ENCODE assay signal across 31 cellular contexts in the genomic region with DNA sequence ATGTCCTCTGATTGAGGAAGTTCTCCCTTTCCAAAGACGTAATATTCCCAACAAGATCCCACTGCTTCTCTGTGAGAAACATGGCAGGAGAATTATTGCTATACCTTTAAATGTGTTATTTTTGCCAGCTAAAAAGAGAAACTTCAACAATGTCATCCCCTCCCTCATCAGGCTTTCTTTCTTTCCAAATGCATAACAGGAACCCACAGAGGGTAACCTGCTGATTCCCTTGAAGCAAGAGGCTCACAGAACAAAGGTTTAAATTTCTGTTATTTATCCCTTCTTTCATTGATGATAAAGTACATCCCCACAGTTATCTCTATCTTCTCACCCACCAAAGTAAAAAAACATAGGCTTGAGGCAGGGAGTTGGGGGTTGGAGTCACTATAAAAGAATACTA.
"Had no signal": no experiment of that assay in that cellular context is flagged by ENCODE, and none has a peak within 500 bp of the region (broad histone marks: within the 10 kb centered on the region; RNA-seq: fewer than 3 reads in every experiment).

No MANE protein-coding gene starts in this region.

- H3K4me1 Mint-ChIP-seq: activated CD4-positive, alpha-beta T cell treated with anti-CD3 and anti-CD28 coated beads for 36 hours; activated naive CD4-positive, alpha-beta T cell treated with anti-CD3 and anti-CD28 coated beads, Interleukin-2, amount 50 U/mL, for 24 hours; activated naive CD8-positive, alpha-beta T cell treated with anti-CD3 and anti-CD28 coated beads, Interleukin-2, amount 50 U/mL, for 24 hours had no signal

- H3K27me3 ChIP-seq: ascending aorta, body of pancreas had no signal

- H3K27ac Mint-ChIP-seq: activated CD4-positive, alpha-beta T cell treated with anti-CD3 and anti-CD28 coated beads for 36 hours; activated CD8-positive, alpha-beta T cell treated with anti-CD3 and anti-CD28 coated beads for 36 hours; activated naive CD4-positive, alpha-beta T cell treated with anti-CD3 and anti-CD28 coated beads, Interleukin-2, amount 50 U/mL, for 24 hours; activated naive CD8-positive, alpha-beta T cell treated with anti-CD3 and anti-CD28 coated beads, Interleukin-2, amount 50 U/mL, for 24 hours; activated T-cell treated with anti-CD3 and anti-CD28 coated beads, Interleukin-2, amount 50 U/mL, for 72 hours; activated T-helper 2 cell treated with anti-CD3 and anti-CD28 coated beads, Interferon-gamma antibody, Interleukin-2, Interleukin-4, amounts not matched to agents 10 μg/mL and 5 μg/mL and 100 μg/mL, durations not matched to agents 14 hours and 24 hours and 36 hours had no signal

- DNase-seq: activated CD4-positive, alpha-beta T cell treated with anti-CD3 and anti-CD28 coated beads for 36 hours; activated CD4-positive, alpha-beta T cell treated with anti-CD3 and anti-CD28 coated beads, Interleukin-2, amount 50 U/mL, for 1 hour; activated CD8-positive, alpha-beta memory T cell treated with anti-CD3 and anti-CD28 coated beads, Interleukin-2, amount 50 U/mL, for 4 hours; activated CD8-positive, alpha-beta T cell treated with anti-CD3 and anti-CD28 coated beads for 36 hours; activated gamma-delta T cell treated with Interleukin-2 at 50 U/mL for 16 hours; activated naive CD8-positive, alpha-beta T cell treated with anti-CD3 and anti-CD28 coated beads, Interleukin-2, amount 50 U/mL, for 24 hours; activated T-cell treated with anti-CD3 and anti-CD28 coated beads, Interleukin-2, amount 50 U/mL, for 72 hours; amniotic stem cell; body of pancreas; central memory CD4-positive, alpha-beta T cell; Karpas-422; MM.1S; NCI-H1105; NCI-H1436; NCI-H1694 treated with DMSO at 0.1 percent for 48 hours; NCI-H2029 treated with DMSO at 0.1 percent for 48 hours; NCI-H345; NCI-H510A; NCI-H526 treated with DMSO at 0.1 percent for 48 hours; NCI-H82; OCI-M1; RPMI8226; SK-N-SH; T-helper 1 cell had no signal

- H3K4me1 ChIP-seq: ascending aorta, body of pancreas had no signal

- H3K4me3 ChIP-seq: ascending aorta, body of pancreas had no signal

- ATAC-seq: activated CD4-positive, alpha-beta T cell treated with anti-CD3 and anti-CD28 coated beads for 36 hours; activated CD8-positive, alpha-beta T cell treated with anti-CD3 and anti-CD28 coated beads for 36 hours; activated naive CD8-positive, alpha-beta T cell treated with anti-CD3 and anti-CD28 coated beads, Interleukin-2, amount 50 U/mL, for 24 hours; activated T-cell treated with anti-CD3 and anti-CD28 coated beads, Interleukin-2, amount 50 U/mL, for 72 hours; body of pancreas; Panc1; Right ventricle myocardium inferior had no signal

- H3K36me3 ChIP-seq: ascending aorta had no signal

- H3K4me3 Mint-ChIP-seq: activated CD4-positive, alpha-beta T cell treated with anti-CD3 and anti-CD28 coated beads for 36 hours; activated CD8-positive, alpha-beta T cell treated with anti-CD3 and anti-CD28 coated beads for 36 hours; activated naive CD4-positive, alpha-beta T cell treated with anti-CD3 and anti-CD28 coated beads, Interleukin-2, amount 50 U/mL, for 24 hours; activated naive CD8-positive, alpha-beta T cell treated with anti-CD3 and anti-CD28 coated beads, Interleukin-2, amount 50 U/mL, for 24 hours; activated T-cell treated with anti-CD3 and anti-CD28 coated beads, Interleukin-2, amount 50 U/mL, for 72 hours had no signal

- H3K9me3 Mint-ChIP-seq: activated CD8-positive, alpha-beta T cell treated with anti-CD3 and anti-CD28 coated beads for 36 hours; activated naive CD4-positive, alpha-beta T cell treated with anti-CD3 and anti-CD28 coated beads, Interleukin-2, amount 50 U/mL, for 24 hours; activated naive CD8-positive, alpha-beta T cell treated with anti-CD3 and anti-CD28 coated beads, Interleukin-2, amount 50 U/mL, for 24 hours; activated T-cell treated with anti-CD3 and anti-CD28 coated beads, Interleukin-2, amount 50 U/mL, for 72 hours; activated T-helper 2 cell treated with anti-CD3 and anti-CD28 coated beads, Interferon-gamma antibody, Interleukin-2, Interleukin-4, amounts not matched to agents 10 μg/mL and 5 μg/mL and 100 μg/mL, durations not matched to agents 14 hours and 24 hours and 36 hours had no signal

- FAIRE-seq: bronchial epithelial cell had no signal

- H3K9me3 ChIP-seq: ascending aorta, body of pancreas, SK-N-SH had no signal

- H3K9ac ChIP-seq: SK-N-SH had no signal

- H3K36me3 Mint-ChIP-seq: activated naive CD4-positive, alpha-beta T cell treated with anti-CD3 and anti-CD28 coated beads, Interleukin-2, amount 50 U/mL, for 24 hours had no signal

- H3K27me3 Mint-ChIP-seq: activated CD4-positive, alpha-beta T cell treated with anti-CD3 and anti-CD28 coated beads for 36 hours; activated CD8-positive, alpha-beta T cell treated with anti-CD3 and anti-CD28 coated beads for 36 hours; activated naive CD4-positive, alpha-beta T cell treated with anti-CD3 and anti-CD28 coated beads, Interleukin-2, amount 50 U/mL, for 24 hours; activated naive CD8-positive, alpha-beta T cell treated with anti-CD3 and anti-CD28 coated beads, Interleukin-2, amount 50 U/mL, for 24 hours had no signal

- H3K27ac ChIP-seq: ascending aorta, body of pancreas, VCaP had no signal
